8 cellular contexts compared by ENCODE assay signal in genomic region chr2:42048318-42049251, GRCh38. TPM values are rescaled to one million over a fixed set of nuclear protein-coding genes. Genes with fewer than 3 reads are reported as not detected.
DNase-seq lines count a peak whose midpoint lies in the region; ATAC-seq and TF ChIP-seq lines count a peak whose summit lies in the region.

No MANE protein-coding gene starts in this region.

- intact Hi-C loops in ascending aorta (cut with DNase I), result loop anchor here (5.0 kb wide), 1 partner anchor 119 kb away; the partner anchor contains the start of gene EML4

- peaks cover 5 to 20% (median 12%) of the 10 kb centered on the region in 3 donors for H3K27me3 Mint-ChIP-seq in immature natural killer cell (ENCODE audit: low read depth in 3 of 3)
- peaks cover 52 to 67% of the 10 kb centered on the region in 2 donors for H3K27me3 Mint-ChIP-seq in stimulated activated naive B cell treated with anti-CD40 and anti-IgM and Interleukin-4, amounts not matched to agents 10 μg/mL and 1 μg/mL and 100 μg/mL, for 72 hours

- ATAC-seq in stimulated activated naive B cell treated with anti-CD40 and anti-IgM and Interleukin-4, amounts not matched to agents 10 μg/mL and 1 μg/mL and 100 μg/mL, for 72 hours (replicated peaks), result peak; percentile 22 to 33

- H3K36me3 ChIP-seq in BLaER1 (peaks cover 21% of the 10 kb centered on the region), ascending aorta (peaks cover 0 to 3% of the 10 kb centered on the region in 2 donors)

- H3K4me3 Mint-ChIP-seq in immature natural killer cell, result peak overlapping the region; percentile 56 to 79 (median 70)
- H3K4me3 Mint-ChIP-seq in stimulated activated naive B cell treated with anti-CD40 and anti-IgM and Interleukin-4, amounts not matched to agents 10 μg/mL and 1 μg/mL and 100 μg/mL, for 72 hours, result peak overlapping the region; percentile 48 to 52

- H3K27me3 ChIP-seq in BLaER1, result no peaks in the 10 kb centered on the region
- no peaks in the 10 kb centered on the region for H3K27me3 ChIP-seq in ascending aorta

- peaks cover 76% of the 10 kb centered on the region for H3K4me1 ChIP-seq in BLaER1
- peaks cover 6 to 37% of the 10 kb centered on the region in 2 donors for H3K4me1 ChIP-seq in ascending aorta

- peak overlapping the region; percentile 88 for H3K4me2 ChIP-seq in BLaER1

- H3K9me3 Mint-ChIP-seq in immature natural killer cell, result no peaks in the 10 kb centered on the region
- no peaks in the 10 kb centered on the region for H3K9me3 Mint-ChIP-seq in stimulated activated naive B cell treated with anti-CD40 and anti-IgM and Interleukin-4, amounts not matched to agents 10 μg/mL and 1 μg/mL and 100 μg/mL, for 72 hours

- H3K27ac Mint-ChIP-seq in immature natural killer cell, result no peak overlapping the region
- H3K27ac Mint-ChIP-seq in stimulated activated naive B cell treated with anti-CD40 and anti-IgM and Interleukin-4, amounts not matched to agents 10 μg/mL and 1 μg/mL and 100 μg/mL, for 72 hours, result no peak overlapping the region

- peaks cover 49% of the 10 kb centered on the region for H4K20me1 ChIP-seq in BLaER1

- H3K27ac ChIP-seq in BLaER1 (peak overlapping the region; percentile 95), ascending aorta (peak overlapping the region; percentile 97 to 98)

- H3K9ac ChIP-seq in BLaER1, result peak overlapping the region; percentile 93

- H3K4me3 ChIP-seq in BLaER1 (peak overlapping the region; percentile 88), HFF-Myc (replicated peaks; ENCODE audit: low read depth, low read length) (peak overlapping the region; percentile 39), ascending aorta (peak overlapping the region; percentile 84 to 97)

- H3K36me3 Mint-ChIP-seq in immature natural killer cell, result no peaks in the 10 kb centered on the region
- no peaks in the 10 kb centered on the region for H3K36me3 Mint-ChIP-seq in stimulated activated naive B cell treated with anti-CD40 and anti-IgM and Interleukin-4, amounts not matched to agents 10 μg/mL and 1 μg/mL and 100 μg/mL, for 72 hours

- TF ChIP-seq CTCF in HFF-Myc (IDR thresholded peaks at IDR 0.05; ENCODE audit: low read depth, low read length, missing control alignments) (no peak), ascending aorta (IDR thresholded peaks at IDR 0.05) (no peak)

- peaks cover 5 to 14% of the 10 kb centered on the region in 2 donors for H3K4me1 Mint-ChIP-seq in immature natural killer cell
- peaks cover 5 to 6% of the 10 kb centered on the region in 2 donors for H3K4me1 Mint-ChIP-seq in stimulated activated naive B cell treated with anti-CD40 and anti-IgM and Interleukin-4, amounts not matched to agents 10 μg/mL and 1 μg/mL and 100 μg/mL, for 72 hours

- DNase-seq in HFF-Myc (ENCODE audit: extremely low read depth, low read depth), result no peak
- peak in 1 of 2 donors; percentile 81 for DNase-seq in ascending aorta (ENCODE audit: low spot score in 2 of 2)
- DNase-seq in immature natural killer cell, result no peak
- DNase-seq in stimulated activated naive B cell treated with anti-CD40 and anti-IgM and Interleukin-4, amounts not matched to agents 10 μg/mL and 1 μg/mL and 100 μg/mL, for 72 hours, result no peak
- no peak for DNase-seq in NCI-H510A (lab: John Stamatoyannopoulos, UW)
- no peak for DNase-seq in GM19238 (ENCODE audit: insufficient read length, low spot score)
- DNase-seq in NK-92 (lab: John Stamatoyannopoulos, UW; ENCODE audit: unreplicated experiment), result no peak

- H3K9me3 ChIP-seq in BLaER1, result no peaks in the 10 kb centered on the region
- no peaks in the 10 kb centered on the region for H3K9me3 ChIP-seq in ascending aorta

RNA-seq across cellular contexts. Expression of gene PKDCC, which starts 0.8 kb away (rescaled TPM):
- 210 TPM for total RNA-seq in ascending aorta
- not detected for polyA plus RNA-seq in immature natural killer cell

Comparison
In these comparisons a context has a peak if more than half of its experiments do, and no peak if none do; other contexts are left out.
1. H3K4me3 ChIP-seq: peak in every context shown above with its lines; median percentile 90 in ascending aorta; 88 in BLaER1; 39 in HFF-Myc.